ENCODE assay signal across 15 cellular contexts in the genomic region with DNA sequence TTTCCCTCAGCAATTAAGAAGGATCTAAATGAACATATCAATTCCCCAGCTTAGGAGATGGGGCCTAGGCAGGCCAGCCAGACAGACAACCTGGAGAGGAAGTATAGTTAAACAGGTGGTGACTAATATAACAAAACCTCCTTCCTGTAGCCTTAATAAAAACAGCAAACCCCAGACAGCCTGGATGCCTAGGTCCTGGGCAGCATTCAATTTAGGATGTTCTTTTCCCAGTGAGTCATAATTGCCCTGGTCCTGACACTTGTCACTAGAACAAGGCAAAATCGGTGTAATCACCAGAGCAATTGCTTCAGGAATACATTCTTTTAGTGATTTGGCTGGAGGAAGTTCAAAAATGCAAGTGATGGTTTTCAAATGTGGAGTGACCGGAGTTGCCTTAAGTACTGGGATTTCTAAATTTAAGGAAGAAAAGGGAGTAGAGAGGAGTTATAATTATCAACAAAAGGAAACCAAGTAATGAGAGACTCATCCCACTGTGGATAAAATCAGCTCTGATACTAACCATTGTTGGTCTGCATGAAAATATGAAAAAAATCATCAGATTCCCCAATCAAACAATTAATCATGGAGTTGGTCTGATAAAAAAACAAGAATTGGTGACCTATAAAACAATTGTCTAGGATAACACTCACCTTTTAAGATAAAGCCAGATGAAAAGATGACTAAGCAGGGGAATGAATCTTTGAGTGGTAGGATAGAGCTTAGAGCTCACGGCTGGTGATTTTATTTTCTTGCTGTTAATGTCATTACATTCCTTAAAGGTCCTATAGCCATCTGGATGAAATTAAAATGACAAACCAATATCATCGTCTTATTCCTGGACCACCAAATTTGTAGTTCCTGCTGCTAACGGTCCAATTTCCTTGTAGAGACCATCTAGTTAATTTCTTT. TPM values are rescaled to one million over a fixed set of nuclear protein-coding genes. Genes with fewer than 3 reads are reported as not detected.
A peak's percentile ranks its signal among the peaks of the same experiment; 100 is the strongest.
DNase-seq lines count a peak whose midpoint lies in the region; ATAC-seq, FAIRE-seq and TF ChIP-seq lines count a peak whose summit lies in the region.
"Had no signal": no experiment of that assay in that cellular context is flagged by ENCODE, and none has a peak within 500 bp of the region (broad histone marks: within the 10 kb centered on the region; RNA-seq: fewer than 3 reads in every experiment).

No MANE protein-coding gene starts in this region.

- no peak overlapping the region for H3K14ac ChIP-seq in trophoblast cell (ENCODE audit: low read length)

- no peak overlapping the region for H3K18ac ChIP-seq in trophoblast cell (ENCODE audit: low read length)

- no peak overlapping the region for H2BK120ac ChIP-seq in trophoblast cell (ENCODE audit: insufficient read depth, low read length, poor library complexity)

- H3K9ac ChIP-seq in PC-3 (ENCODE audit: low read length) = peak overlapping the region; percentile 9; the same call in 1 of the 2 replicates
- no peak overlapping the region for H3K9ac ChIP-seq in trophoblast cell (ENCODE audit: low read length)

- no peaks in the 10 kb centered on the region for H3K27me3 Mint-ChIP-seq in activated T-helper 1 cell treated with anti-CD3 and anti-CD28 coated beads, Interleukin-12 subunit alpha, Interleukin-12 subunit beta, Interleukin-2, Interleukin-4 antibody, amounts not matched to agents 30 ng/mL and 10 ng/mL and 1 ng/mL, durations not matched to agents 14 hours and 24 hours and 36 hours (ENCODE audit: insufficient read depth)
- H3K27me3 Mint-ChIP-seq in immature natural killer cell (ENCODE audit: low read depth in 3 of 3) = peaks cover 3 to 7% (median 4%) of the 10 kb centered on the region in 3 donors
- H3K27me3 Mint-ChIP-seq: activated naive CD4-positive, alpha-beta T cell treated with anti-CD3 and anti-CD28 coated beads, Interleukin-2, amount 50 U/mL, for 24 hours had no signal

- H2AFZ ChIP-seq in PC-3 (ENCODE audit: low read length) (no peak overlapping the region), trophoblast cell (ENCODE audit: insufficient read depth, low read length, poor library complexity) (no peak overlapping the region)

- CTCF ChIA-PET in PC-3 (lab: Charles Lee) = interaction anchor here (0.5 kb wide), 1 partner anchor 102 kb away, joined by 4 read pairs; no protein-coding TSS in a partner anchor

- TF ChIP-seq CTCF in PC-3 (conservative IDR thresholded peaks at IDR 0.05; ENCODE audit: low read depth, low read length) = no peak
- no peak for TF ChIP-seq CTCF in epithelial cell of proximal tubule (conservative IDR thresholded peaks at IDR 0.05; ENCODE audit: low read depth, low read length)

- WGBS in trophoblast cell (ENCODE audit: extremely low coverage, insufficient coverage, insufficient read length) = no CpG with 5 or more reads among the region's 5 CpGs

- ATAC-seq in PC-3 = peak; percentile 97
- ATAC-seq: left lobe of liver had no signal

- FAIRE-seq in GM18507 (lab: Jason Lieb, UNC) = peak; percentile 29
- FAIRE-seq: D721Med, endometrium had no signal

- no peak overlapping the region for H3K4ac ChIP-seq in trophoblast cell (ENCODE audit: low read depth, low read length)

- no peak overlapping the region for H3K23ac ChIP-seq in trophoblast cell (ENCODE audit: low read length)

- no peak overlapping the region for H4K91ac ChIP-seq in trophoblast cell (ENCODE audit: low read depth, low read length)

- H3F3A ChIP-seq in PC-3 (ENCODE audit: low read length, unreplicated experiment) = peaks cover 5% of the 10 kb centered on the region

- H2AK5ac ChIP-seq in trophoblast cell (ENCODE audit: low read length) = no peak overlapping the region

- H3K4me2 ChIP-seq in PC-3 (ENCODE audit: low read length) = peak overlapping the region; percentile 66
- H3K4me2 ChIP-seq in trophoblast cell (ENCODE audit: low read length) = no peak overlapping the region

- no peak overlapping the region for H2BK12ac ChIP-seq in trophoblast cell (ENCODE audit: low read length)

- H3K79me2 ChIP-seq in PC-3 (ENCODE audit: low read length) (no peaks in the 10 kb centered on the region), trophoblast cell (ENCODE audit: control insufficient read depth, insufficient read depth, low read length, poor library complexity) (no peaks in the 10 kb centered on the region)

- H2BK5ac ChIP-seq in trophoblast cell (ENCODE audit: low read depth, low read length, poor library complexity) = no peak overlapping the region

- H4K8ac ChIP-seq in trophoblast cell (ENCODE audit: low read depth, low read length) = no peak overlapping the region

- H3K27ac ChIP-seq in PC-3 (ENCODE audit: low read length) = peak overlapping the region; percentile 77
- peak overlapping the region; percentile 48 for H3K27ac ChIP-seq in trophoblast cell (ENCODE audit: low read depth, low read length)

- peak overlapping the region; percentile 22; the same call in 1 of the 2 replicates for H3K4me3 ChIP-seq in PC-3 (ENCODE audit: low read length)
- no peak overlapping the region for H3K4me3 ChIP-seq in epithelial cell of proximal tubule (ENCODE audit: low read depth, low read length)
- no peak overlapping the region for H3K4me3 ChIP-seq in trophoblast cell (ENCODE audit: low read depth, low read length)

- H3K27me3 ChIP-seq in PC-3 (ENCODE audit: low read length) (no peaks in the 10 kb centered on the region), trophoblast cell (ENCODE audit: insufficient read depth, low read length) (no peaks in the 10 kb centered on the region)

- no peak overlapping the region for H3K4me3 Mint-ChIP-seq in activated T-helper 1 cell treated with anti-CD3 and anti-CD28 coated beads, Interleukin-12 subunit alpha, Interleukin-12 subunit beta, Interleukin-2, Interleukin-4 antibody, amounts not matched to agents 30 ng/mL and 10 ng/mL and 1 ng/mL, durations not matched to agents 14 hours and 24 hours and 36 hours
- H3K4me3 Mint-ChIP-seq in immature natural killer cell = no peak overlapping the region
- H3K4me3 Mint-ChIP-seq: activated naive CD4-positive, alpha-beta T cell treated with anti-CD3 and anti-CD28 coated beads, Interleukin-2, amount 50 U/mL, for 24 hours had no signal

- no peaks in the 10 kb centered on the region for H3K9me3 Mint-ChIP-seq in activated T-helper 1 cell treated with anti-CD3 and anti-CD28 coated beads, Interleukin-12 subunit alpha, Interleukin-12 subunit beta, Interleukin-2, Interleukin-4 antibody, amounts not matched to agents 30 ng/mL and 10 ng/mL and 1 ng/mL, durations not matched to agents 14 hours and 24 hours and 36 hours
- peaks cover 0 to 6% (median 0%) of the 10 kb centered on the region in 6 donors for H3K9me3 Mint-ChIP-seq in immature natural killer cell
- H3K9me3 Mint-ChIP-seq: activated naive CD4-positive, alpha-beta T cell treated with anti-CD3 and anti-CD28 coated beads, Interleukin-2, amount 50 U/mL, for 24 hours had no signal

- intact Hi-C loops in PC-3 (cut with micrococcal nuclease) = loop anchor here (5.0 kb wide), 1 partner anchor 99 kb away; no protein-coding TSS in a partner anchor
- intact Hi-C loops in activated T-helper 1 cell treated with anti-CD3 and anti-CD28 coated beads, Interleukin-12 subunit alpha, Interleukin-12 subunit beta, Interleukin-2, Interleukin-4 antibody, amounts not matched to agents 30 ng/mL and 10 ng/mL and 1 ng/mL, durations not matched to agents 14 hours and 24 hours and 36 hours (cut with micrococcal nuclease) = no loop called here

- H3K9me3 ChIP-seq in PC-3 (ENCODE audit: low read length) = no peaks in the 10 kb centered on the region
- H3K9me3 ChIP-seq in trophoblast cell (ENCODE audit: insufficient read depth, low read depth, low read length) = no peaks in the 10 kb centered on the region

- no peaks in the 10 kb centered on the region for H3K9me2 ChIP-seq in PC-3 (replicated peaks; ENCODE audit: low read length)

- DNase-seq in GM18507 (ENCODE audit: extremely low spot score, insufficient read length, low read depth) (no peak), PC-3 (peak; percentile 90), epithelial cell of proximal tubule (ENCODE audit: low read depth) (peak; percentile 23), trophoblast cell (peak in 1 of 2 donors; percentile 9), NCI-H524 (lab: John Stamatoyannopoulos, UW) (no peak), anterior cingulate cortex (lab: John Stamatoyannopoulos, UW) (no peak), immature natural killer cell (no peak)
- DNase-seq in activated T-helper 1 cell treated with anti-CD3 and anti-CD28 coated beads, Interleukin-12 subunit alpha, Interleukin-12 subunit beta, Interleukin-2, Interleukin-4 antibody, amounts not matched to agents 30 ng/mL and 10 ng/mL and 1 ng/mL, durations not matched to agents 14 hours and 24 hours and 36 hours (ENCODE audit: low spot score) = no peak
- DNase-seq: activated CD4-positive, alpha-beta T cell treated with anti-CD3 and anti-CD28 coated beads, Interleukin-2, amount 50 U/mL, for 1 hour; NCI-H510A; nucleus accumbens had no signal

- H3K36me3 Mint-ChIP-seq in activated T-helper 1 cell treated with anti-CD3 and anti-CD28 coated beads, Interleukin-12 subunit alpha, Interleukin-12 subunit beta, Interleukin-2, Interleukin-4 antibody, amounts not matched to agents 30 ng/mL and 10 ng/mL and 1 ng/mL, durations not matched to agents 14 hours and 24 hours and 36 hours (ENCODE audit: low read depth) = no peaks in the 10 kb centered on the region
- H3K36me3 Mint-ChIP-seq in immature natural killer cell = no peaks in the 10 kb centered on the region
- H3K36me3 Mint-ChIP-seq: activated naive CD4-positive, alpha-beta T cell treated with anti-CD3 and anti-CD28 coated beads, Interleukin-2, amount 50 U/mL, for 24 hours had no signal

- H3K4me1 ChIP-seq in PC-3 (ENCODE audit: insufficient read depth, low read length) = peaks cover 33% of the 10 kb centered on the region
- peaks cover 0 to 2% of the 10 kb centered on the region in 2 experiments for H3K4me1 ChIP-seq in trophoblast cell (ENCODE audit: control insufficient read depth in 1 of 2, insufficient read depth in 2 of 2, low read length in 2 of 2)

- H4K20me1 ChIP-seq in PC-3 (ENCODE audit: low read length) = no peaks in the 10 kb centered on the region

- POLR2A ChIA-PET in PC-3 (lab: Charles Lee; ENCODE audit: unreplicated experiment) = interaction anchor here (0.7 kb wide), 1 partner anchor 9 kb away, joined by 4 read pairs; no protein-coding TSS in a partner anchor

- H3K79me1 ChIP-seq in trophoblast cell (ENCODE audit: low read length) = peaks cover 2% of the 10 kb centered on the region

- no peaks in the 10 kb centered on the region for H3K4me1 Mint-ChIP-seq in activated T-helper 1 cell treated with anti-CD3 and anti-CD28 coated beads, Interleukin-12 subunit alpha, Interleukin-12 subunit beta, Interleukin-2, Interleukin-4 antibody, amounts not matched to agents 30 ng/mL and 10 ng/mL and 1 ng/mL, durations not matched to agents 14 hours and 24 hours and 36 hours (ENCODE audit: low read depth)
- H3K4me1 Mint-ChIP-seq in immature natural killer cell = no peaks in the 10 kb centered on the region
- H3K4me1 Mint-ChIP-seq: activated naive CD4-positive, alpha-beta T cell treated with anti-CD3 and anti-CD28 coated beads, Interleukin-2, amount 50 U/mL, for 24 hours had no signal

- H3K27ac Mint-ChIP-seq in activated T-helper 1 cell treated with anti-CD3 and anti-CD28 coated beads, Interleukin-12 subunit alpha, Interleukin-12 subunit beta, Interleukin-2, Interleukin-4 antibody, amounts not matched to agents 30 ng/mL and 10 ng/mL and 1 ng/mL, durations not matched to agents 14 hours and 24 hours and 36 hours = no peak overlapping the region
- no peak overlapping the region for H3K27ac Mint-ChIP-seq in immature natural killer cell
- H3K27ac Mint-ChIP-seq: activated naive CD4-positive, alpha-beta T cell treated with anti-CD3 and anti-CD28 coated beads, Interleukin-2, amount 50 U/mL, for 24 hours had no signal

- H4K12ac ChIP-seq in trophoblast cell (ENCODE audit: low read depth, low read length) = no peak overlapping the region

- BruUV-seq in PC-3 (replicated peaks; lab: Mats Ljungman, UMichigan) = no TSS peak

- H3K36me3 ChIP-seq in PC-3 (ENCODE audit: low read depth, low read length) (no peaks in the 10 kb centered on the region), trophoblast cell (ENCODE audit: control insufficient read depth in 1 of 2, insufficient read depth in 2 of 2, low read length in 2 of 2) (no peaks in the 10 kb centered on the region)

RNA-seq across cellular contexts. Expression of a gene that starts 39.0 kb away (rescaled TPM):
- total RNA-seq in PC-3 (2014; rRNA removed) (184 and 221 TPM in 2 replicates), epithelial cell of proximal tubule (182 and 266 TPM in 2 replicates)
- 453 and 466 TPM in 2 replicates for polyA plus RNA-seq in trophoblast cell (2013)
- total RNA-seq in activated T-helper 1 cell treated with anti-CD3 and anti-CD28 coated beads, Interleukin-12 subunit alpha, Interleukin-12 subunit beta, Interleukin-2, Interleukin-4 antibody, amounts not matched to agents 30 ng/mL and 10 ng/mL and 1 ng/mL, durations not matched to agents 14 hours and 24 hours and 36 hours = 184 and 191 TPM in 2 replicates
- polyA plus RNA-seq in immature natural killer cell = 10 to 100 TPM; 46.0 to 77.1 (median 54.0) TPM

Comparison
In these comparisons a context has a peak if more than half of its experiments do, and no peak if none do; other contexts are left out.
1. DNase-seq: peak in PC-3 (single experiment) and epithelial cell of proximal tubule (single experiment); none in GM18507 (single experiment), activated T-helper 1 cell treated with anti-CD3 and anti-CD28 coated beads, Interleukin-12 subunit alpha, Interleukin-12 subunit beta, Interleukin-2, Interleukin-4 antibody, amounts not matched to agents 30 ng/mL and 10 ng/mL and 1 ng/mL, durations not matched to agents 14 hours and 24 hours and 36 hours (single experiment), NCI-H524 (0 of 2), anterior cingulate cortex (0 of 58) and immature natural killer cell (0 of 3).